In the genomic region with DNA sequence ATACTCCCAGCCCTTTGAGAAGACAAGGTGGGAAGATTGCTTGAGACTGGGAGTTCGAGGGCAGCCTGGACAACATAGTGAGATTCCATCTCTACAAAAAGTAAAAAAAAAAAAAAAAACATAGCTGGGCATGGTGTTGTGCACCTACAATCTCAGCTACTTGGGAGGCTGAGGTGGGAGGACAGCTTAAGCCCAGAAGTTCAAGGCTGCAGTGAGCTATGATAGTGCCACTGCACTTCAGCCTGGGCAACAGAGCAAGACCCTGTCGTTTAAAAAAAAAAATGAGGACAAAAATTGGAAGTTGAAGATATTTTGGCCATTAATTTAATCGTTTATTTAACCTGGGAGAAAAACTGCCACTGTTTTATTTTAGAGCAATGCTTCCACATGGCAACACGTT, we compare ENCODE assay signal across 9 cellular contexts. TPM values are rescaled to one million over a fixed set of nuclear protein-coding genes. Genes with fewer than 3 reads are reported as not detected.
DNase-seq lines count a peak whose midpoint lies in the region; ATAC-seq, FAIRE-seq and TF ChIP-seq lines count a peak whose summit lies in the region.
"Had no signal": no experiment of that assay in that cellular context is flagged by ENCODE, and none has a peak within 500 bp of the region (broad histone marks: within the 10 kb centered on the region; RNA-seq: fewer than 3 reads in every experiment).

No MANE protein-coding gene starts in this region.

- no peak overlapping the region for H2BK120ac ChIP-seq in H1 (replicated peaks; ENCODE audit: low read depth, low read length)

- H4K5ac ChIP-seq in H1 (ENCODE audit: insufficient read length, low read depth, low read length) = no peak overlapping the region

- H3K79me2 ChIP-seq in H1 (ENCODE audit: control insufficient read depth in 1 of 2, insufficient read depth in 2 of 2, low read length in 2 of 2) (peaks cover 28 to 51% of the 10 kb centered on the region in 2 experiments), neural progenitor cell (ENCODE audit: low read depth) (peaks cover 50% of the 10 kb centered on the region)

- H4K8ac ChIP-seq in H1 (ENCODE audit: extremely low read depth, insufficient read depth, low read length) = no peak overlapping the region

- no peak for TF ChIP-seq POLR2A in H1 (IDR thresholded peaks at IDR 0.05; ENCODE audit: control extremely low read depth in 1 of 2, low read depth in 2 of 2, low read length in 2 of 2)

- H3K4me3 ChIP-seq in CD8-positive, alpha-beta T cell (ENCODE audit: low read depth, low read length) = peak overlapping the region; percentile 98
- peak overlapping the region; percentile 91 for H3K4me3 ChIP-seq in NT2/D1 (ENCODE audit: insufficient read length, low read depth)
- H3K4me3 ChIP-seq in H1 (ENCODE audit: extremely low read depth in 1 of 4, insufficient read depth in 2 of 4, low read depth in 3 of 4, low read length in 4 of 4) = peak overlapping the region; percentile 79 to 87 (median 81)
- peak overlapping the region; percentile 81 for H3K4me3 ChIP-seq in neural progenitor cell

- no peak overlapping the region for H2BK15ac ChIP-seq in H1 (ENCODE audit: low read length)

- H3K27ac Mint-ChIP-seq in CD8-positive, alpha-beta T cell = no peak overlapping the region
- no peak overlapping the region for H3K27ac Mint-ChIP-seq in neural progenitor cell

- no peak overlapping the region for H3K27ac ChIP-seq in CD8-positive, alpha-beta T cell (ENCODE audit: low read depth, low read length)
- H3K27ac ChIP-seq in H1 (ENCODE audit: low read depth, low read length) (no peak overlapping the region), neural progenitor cell (no peak overlapping the region)

- H3K4me3 Mint-ChIP-seq in CD8-positive, alpha-beta T cell = peak overlapping the region; percentile 89
- peak overlapping the region; percentile 91 for H3K4me3 Mint-ChIP-seq in neural progenitor cell

- H4K91ac ChIP-seq in H1 (replicated peaks; ENCODE audit: insufficient read length, low read length) = no peak overlapping the region

- H3K56ac ChIP-seq in H1 (replicated peaks; ENCODE audit: insufficient read length, low read depth, low read length) = no peak overlapping the region

- H3K27me3 Mint-ChIP-seq in CD8-positive, alpha-beta T cell (ENCODE audit: low read depth) = peaks cover 6% of the 10 kb centered on the region
- peaks cover 3% of the 10 kb centered on the region for H3K27me3 Mint-ChIP-seq in neural progenitor cell (ENCODE audit: insufficient read depth, low read depth)

- no peak overlapping the region for H2BK20ac ChIP-seq in H1 (ENCODE audit: low read length)

- CTCF ChIA-PET in CD8-positive, alpha-beta T cell (lab: Charles Lee) = interaction anchor here (1.0 to 1.9 kb wide), 3 partner anchors 7 to 210 kb away, joined by 3 to 9 read pairs (median 6); no protein-coding TSS in a partner anchor
- CTCF ChIA-PET in H1 (lab: Charles Lee; ENCODE audit: partially characterized antibody) = interaction anchor here (0.6 to 1.9 kb wide), 11 partner anchors 10 to 265 kb away, joined by 3 to 9 read pairs (median 3); no protein-coding TSS in a partner anchor

- H3K9me3 Mint-ChIP-seq in CD8-positive, alpha-beta T cell = no peaks in the 10 kb centered on the region
- H3K9me3 Mint-ChIP-seq in neural progenitor cell = peaks cover 15% of the 10 kb centered on the region

- ATAC-seq in CD8-positive, alpha-beta T cell = no peak
- no peak for ATAC-seq in HG02759 (IDR thresholded peaks at IDR 0.05; ENCODE audit: unreplicated experiment)

- no peak overlapping the region for H3K4ac ChIP-seq in H1 (replicated peaks; ENCODE audit: insufficient read length, low read depth, low read length)

- peak overlapping the region; percentile 94 for H3K9ac ChIP-seq in NT2/D1 (ENCODE audit: insufficient read length, low read depth)
- H3K9ac ChIP-seq in H1 (replicated peaks in 1 of 4; ENCODE audit: extremely low read depth in 1 of 4, low read depth in 3 of 4, low read length in 3 of 4) = peak overlapping the region in 1 of 4 experiments; percentile 9; a peak in 1 of 7 replicates
- H3K9ac ChIP-seq in neural progenitor cell = no peak overlapping the region

- TF ChIP-seq RAD21 in H1 (IDR thresholded peaks at IDR 0.05 in 1 of 2, conservative IDR thresholded peaks at IDR 0.05 in 1 of 2; ENCODE audit: low read depth in 2 of 2, low read length in 2 of 2) = no peak

- H3K4me1 ChIP-seq in CD8-positive, alpha-beta T cell (ENCODE audit: insufficient read depth, low read length) = peaks cover 13% of the 10 kb centered on the region
- H3K4me1 ChIP-seq in NT2/D1 (ENCODE audit: insufficient read depth, insufficient read length) = peaks cover 6% of the 10 kb centered on the region
- H3K4me1 ChIP-seq in H1 (replicated peaks in 1 of 4; ENCODE audit: control insufficient read depth in 3 of 4, insufficient read depth in 4 of 4, low read length in 3 of 4) = peaks cover 0 to 6% (median 5%) of the 10 kb centered on the region in 4 experiments
- peaks cover 5% of the 10 kb centered on the region for H3K4me1 ChIP-seq in neural progenitor cell

- intact Hi-C loops in CD8-positive, alpha-beta T cell (cut with DNase I, micrococcal nuclease) = loop anchor here (2.0 to 10.0 kb wide), 10 partner anchors 113 to 1251 kb away; a partner anchor contains a TSS

- H3K36me3 ChIP-seq in CD8-positive, alpha-beta T cell (ENCODE audit: insufficient read depth, low read length) = no peaks in the 10 kb centered on the region
- H3K36me3 ChIP-seq in NT2/D1 (ENCODE audit: insufficient read depth, insufficient read length, low read length) (peaks cover 37% of the 10 kb centered on the region), H1 (ENCODE audit: control insufficient read depth in 2 of 4, insufficient read depth in 4 of 4, low read length in 3 of 4) (no peaks in the 10 kb centered on the region; a peak in 1 of 8 replicates), neural progenitor cell (no peaks in the 10 kb centered on the region)

- H3K14ac ChIP-seq in H1 (ENCODE audit: insufficient read length) = no peak overlapping the region

- FAIRE-seq in H1 (lab: Jason Lieb, UNC) = no peak

- POLR2A ChIA-PET in CD8-positive, alpha-beta T cell (lab: Charles Lee) = interaction anchor here (0.6 to 2.1 kb wide), 5 partner anchors 15 to 220 kb away, joined by 3 to 14 read pairs (median 3); a partner anchor contains a TSS
- POLR2A ChIA-PET in H1 (lab: Charles Lee; ENCODE audit: partially characterized antibody) = interaction anchor here (1.4 kb wide), 1 partner anchor 379 kb away, joined by 5 read pairs; a partner anchor contains a TSS

- H3K9me3 ChIP-seq in CD8-positive, alpha-beta T cell (ENCODE audit: low read length) = no peaks in the 10 kb centered on the region
- no peaks in the 10 kb centered on the region for H3K9me3 ChIP-seq in NT2/D1 (ENCODE audit: insufficient read depth, low read length)
- peaks cover 6 to 7% of the 10 kb centered on the region in 2 experiments; a peak in 2 of 4 replicates for H3K9me3 ChIP-seq in H1 (ENCODE audit: insufficient read depth in 2 of 2, low read depth in 1 of 2, low read length in 1 of 2)
- no peaks in the 10 kb centered on the region for H3K9me3 ChIP-seq in neural progenitor cell (ENCODE audit: low read depth)

- WGBS in H1 (ENCODE audit: extremely low coverage in 1 of 2, insufficient coverage in 1 of 2, insufficient read length in 1 of 2, insufficient replicate concordance in 2 of 2, low coverage in 1 of 2, low lambda C conversion rate in 2 of 2, missing lambda C conversion rate in 1 of 2), 2 experiments = 72% methylated on average over 4 of the region's 4 CpGs; no CpG with 5 or more reads in 1 of the 2 experiments

- H2AFZ ChIP-seq in H1 (ENCODE audit: low read length) (no peak overlapping the region), neural progenitor cell (replicated peaks) (no peak overlapping the region)

- no peak overlapping the region for H3K23ac ChIP-seq in H1 (ENCODE audit: insufficient read length)

- H3K36me3 Mint-ChIP-seq in CD8-positive, alpha-beta T cell = peaks cover 37% of the 10 kb centered on the region
- peaks cover 4% of the 10 kb centered on the region for H3K36me3 Mint-ChIP-seq in neural progenitor cell

- no peak overlapping the region for H2AK5ac ChIP-seq in H1 (ENCODE audit: low read depth, low read length)

- H3K18ac ChIP-seq in H1 (ENCODE audit: extremely low read depth, low read length) = no peak overlapping the region

- peaks cover 61% of the 10 kb centered on the region for H3K4me1 Mint-ChIP-seq in CD8-positive, alpha-beta T cell (ENCODE audit: low read depth)
- peaks cover 10% of the 10 kb centered on the region for H3K4me1 Mint-ChIP-seq in neural progenitor cell

- no peaks in the 10 kb centered on the region for H3F3A ChIP-seq in neural progenitor cell (ENCODE audit: low read depth)

- H3K27me3 ChIP-seq in CD8-positive, alpha-beta T cell (ENCODE audit: insufficient read depth, low read length) = no peaks in the 10 kb centered on the region
- no peaks in the 10 kb centered on the region for H3K27me3 ChIP-seq in NT2/D1 (ENCODE audit: insufficient read depth, insufficient read length)
- H3K27me3 ChIP-seq in H1 (replicated peaks in 1 of 4; ENCODE audit: control insufficient read depth in 3 of 4, extremely low read depth in 1 of 4, insufficient read depth in 3 of 4, low read length in 3 of 4) = peaks cover 0 to 7% (median 6%) of the 10 kb centered on the region in 4 experiments; a peak in 5 of 7 replicates
- H3K27me3 ChIP-seq in neural progenitor cell = peaks cover 32% of the 10 kb centered on the region

- H3K23me2 ChIP-seq in H1 (ENCODE audit: low read depth, low read length) = 0 out of 2 replicates have a peak, but pooled peaks cover 5% of the 10 kb centered on the region

- peak in 1 of 7 experiments; percentile 9 for DNase-seq in CD8-positive, alpha-beta T cell
- DNase-seq in NT2/D1 (ENCODE audit: low read depth, low spot score) = no peak
- no peak for DNase-seq in H1 (ENCODE audit: low read depth in 1 of 2, low spot score in 2 of 2)
- no peak for DNase-seq in neural progenitor cell (ENCODE audit: low spot score)
- no peak for DNase-seq in stimulated activated CD4-positive, alpha-beta T cell treated with anti-CD3 and anti-CD28 coated beads, Interleukin-4, amount 100 ng/mL, for 24 hours
- DNase-seq in GOT3 (lab: John Stamatoyannopoulos, UW) = no peak
- DNase-seq in cerebellum (ENCODE audit: low spot score) = no peak
- DNase-seq: activated CD4-positive, alpha-beta T cell treated with anti-CD3 and anti-CD28 coated beads, Interleukin-2, amount 50 U/mL, for 1 hour had no signal

- no peak for TF ChIP-seq EP300 in H1 (IDR thresholded peaks at IDR 0.05; ENCODE audit: borderline replicate concordance in 1 of 2, low read depth in 2 of 2, low read length in 2 of 2)

- H2BK5ac ChIP-seq in H1 (ENCODE audit: low read depth, low read length) = no peak overlapping the region

- peak overlapping the region; percentile 71 to 89 for H3K4me2 ChIP-seq in H1 (ENCODE audit: insufficient read depth in 1 of 2, low read depth in 2 of 2, low read length in 2 of 2)
- H3K4me2 ChIP-seq in neural progenitor cell = peak overlapping the region; percentile 83

- peaks cover 20% of the 10 kb centered on the region for H3K79me1 ChIP-seq in H1 (ENCODE audit: low read depth, low read length)

- peaks cover 16 to 18% of the 10 kb centered on the region in 2 experiments for H4K20me1 ChIP-seq in H1 (replicated peaks in 1 of 2; ENCODE audit: control insufficient read depth in 1 of 2, insufficient read depth in 2 of 2, low read length in 2 of 2)
- peaks cover 34% of the 10 kb centered on the region for H4K20me1 ChIP-seq in neural progenitor cell (ENCODE audit: low read depth)

- no peak overlapping the region for H2BK12ac ChIP-seq in H1 (ENCODE audit: low read depth, low read length)

- no peak for TF ChIP-seq CTCF in CD8-positive, alpha-beta T cell (IDR thresholded peaks at IDR 0.05)
- TF ChIP-seq CTCF in H1 (IDR thresholded peaks at IDR 0.05; ENCODE audit: control extremely low read depth in 1 of 3, insufficient read depth in 1 of 3, low read depth in 1 of 3, low read length in 3 of 3) (no peak), neural progenitor cell (IDR thresholded peaks at IDR 0.05) (no peak)

RNA-seq across cellular contexts. Expression of a gene that starts 1.1 kb away (rescaled TPM):
- total RNA-seq in CD8-positive, alpha-beta T cell = 1 to 10 TPM; 5.4 to 5.9 TPM
- 28.2 and 28.9 TPM in 2 replicates for total RNA-seq in H1 (2021; fragmentation: NEBNext Ultra II Directional; extraction: Animal tissue kit (Norgen Biotek cat#: 25700))
- 8.1 and 10.1 TPM in 2 replicates for polyA plus RNA-seq in H1 (2011; rRNA removed)
- 8.1 TPM for polyA plus RNA-seq in H1 (2011; cell fraction: cytosol; rRNA removed)
- polyA plus RNA-seq in H1 (2011; cell fraction: nucleus; rRNA removed) = 19.7 TPM
- polyA plus RNA-seq in H1 (2012, experiment 1 of 2) = 13.8 to 16.7 TPM (median 15.8 TPM) in 4 replicates
- 6.4 TPM for polyA plus RNA-seq in H1 (2012, experiment 2 of 2)
- polyA plus RNA-seq in H1 (2013, experiment 1 of 2) = 10.6 TPM
- polyA plus RNA-seq in H1 (2013, experiment 2 of 2) = 9.4 TPM
- polyA minus RNA-seq in H1 (2011; rRNA and poly(A)+ RNA removed) = 31.1 and 35.5 TPM in 2 replicates
- polyA minus RNA-seq in H1 (2011; cell fraction: cytosol; rRNA and poly(A)+ RNA removed) = 20.4 TPM
- polyA minus RNA-seq in H1 (2011; cell fraction: nucleus; rRNA and poly(A)+ RNA removed) = 29.3 TPM
- total RNA-seq in neural progenitor cell (ENCODE audit: low replicate concordance) (7.7 and 12.2 TPM in 2 replicates), cerebellum (20.6 TPM)

RNA-seq across cellular contexts. Expression of a gene that starts 20.8 kb away (rescaled TPM):
- total RNA-seq in CD8-positive, alpha-beta T cell = 10 to 100 TPM in 1 of 2 experiments, 1 to 10 TPM in 1; 6.9 to 10.3 TPM
- 3.6 and 4.3 TPM in 2 replicates for total RNA-seq in H1 (2021; fragmentation: NEBNext Ultra II Directional; extraction: Animal tissue kit (Norgen Biotek cat#: 25700))
- polyA plus RNA-seq in H1 (2011; rRNA removed) = 1.9 and 2.6 TPM in 2 replicates
- 1.9 TPM for polyA plus RNA-seq in H1 (2011; cell fraction: cytosol; rRNA removed)
- polyA plus RNA-seq in H1 (2011; cell fraction: nucleus; rRNA removed) = 2.6 TPM
- polyA plus RNA-seq in H1 (2012, experiment 1 of 2) = 4.8 to 6.3 TPM (median 6.1 TPM) in 4 replicates
- 4.0 TPM for polyA plus RNA-seq in H1 (2012, experiment 2 of 2)
- 2.7 TPM for polyA plus RNA-seq in H1 (2013, experiment 1 of 2)
- 2.5 TPM for polyA plus RNA-seq in H1 (2013, experiment 2 of 2)
- 2.7 and 6.4 TPM in 2 replicates for polyA minus RNA-seq in H1 (2011; rRNA and poly(A)+ RNA removed)
- polyA minus RNA-seq in H1 (2011; cell fraction: cytosol; rRNA and poly(A)+ RNA removed) = 1.3 TPM
- 5.2 TPM for polyA minus RNA-seq in H1 (2011; cell fraction: nucleus; rRNA and poly(A)+ RNA removed)
- total RNA-seq in neural progenitor cell (ENCODE audit: low replicate concordance) (0.56 and 1.2 TPM in 2 replicates), cerebellum (7.6 TPM)
